Comparison of ENCODE assay signal across 28 cellular contexts in genomic region chr1:228813006-228813405, GRCh38.
"Had no signal": no experiment of that assay in that cellular context is flagged by ENCODE, and none has a peak within 500 bp of the region (broad histone marks: within the 10 kb centered on the region; RNA-seq: fewer than 3 reads in every experiment).

No MANE protein-coding gene starts in this region.

- DNase-seq: activated CD4-positive, alpha-beta memory T cell treated with anti-CD3 and anti-CD28 coated beads for 36 hours; activated CD4-positive, alpha-beta T cell treated with anti-CD3 and anti-CD28 coated beads for 36 hours; activated CD4-positive, alpha-beta T cell treated with anti-CD3 and anti-CD28 coated beads, Interleukin-2, amount 50 U/mL, for 1 hour; activated CD8-positive, alpha-beta memory T cell treated with anti-CD3 and anti-CD28 coated beads, Interleukin-2, amount 50 U/mL, for 4 hours; activated gamma-delta T cell treated with Interleukin-2 at 50 U/mL for 16 hours; activated naive CD4-positive, alpha-beta T cell treated with anti-CD3 and anti-CD28 coated beads for 36 hours; activated naive CD8-positive, alpha-beta T cell treated with anti-CD3 and anti-CD28 coated beads, Interleukin-2, amount 50 U/mL, for 24 hours; activated T-cell treated with anti-CD3 and anti-CD28 coated beads for 4 hours; activated T-cell treated with anti-CD3 and anti-CD28 coated beads, Interleukin-2, amount 50 U/mL, for 4 hours; anterior cingulate cortex; caudate nucleus; cerebellar nuclear complex; Karpas-422; NCI-H1092 treated with DMSO at 0.1 percent for 48 hours; NCI-H1417; NCI-H146; NCI-H187; NCI-H2029 treated with DMSO at 0.1 percent for 48 hours; NCI-H2107; NCI-H2171; NCI-H510A; NCI-H526; NCI-H748 treated with DMSO at 0.1 percent for 48 hours; NK-92 treated with Interleukin-12 subunit alpha and Interleukin-12 subunit beta, amount 100 ng/mL, for 24 hours; OCI-M1; SHP77; SJCRH30; T1000 had no signal
